Comparison of ENCODE assay signal across 8 cellular contexts in genomic region chr1:226569879-226570547, GRCh38. TPM values are rescaled to one million over a fixed set of nuclear protein-coding genes. Genes with fewer than 3 reads are reported as not detected.
DNase-seq lines count a peak whose midpoint lies in the region; ATAC-seq and TF ChIP-seq lines count a peak whose summit lies in the region.
"Had no signal": no experiment of that assay in that cellular context is flagged by ENCODE, and none has a peak within 500 bp of the region (broad histone marks: within the 10 kb centered on the region; RNA-seq: fewer than 3 reads in every experiment).

No MANE protein-coding gene starts in this region.

- no peak overlapping the region for H3K4me3 Mint-ChIP-seq in HFFc6
- no peak overlapping the region for H3K4me3 Mint-ChIP-seq in activated CD8-positive, alpha-beta T cell treated with anti-CD3 and anti-CD28 coated beads for 36 hours
- H3K4me3 Mint-ChIP-seq: IgD-negative memory B cell had no signal

- TF ChIP-seq CTCF in HFFc6 (IDR thresholded peaks at IDR 0.05): peak; percentile 52
- TF ChIP-seq CTCF in activated CD8-positive, alpha-beta T cell treated with anti-CD3 and anti-CD28 coated beads for 36 hours (IDR thresholded peaks at IDR 0.05): no peak

- no peaks in the 10 kb centered on the region for H3K36me3 Mint-ChIP-seq in HFFc6 (ENCODE audit: low read depth)
- H3K36me3 Mint-ChIP-seq in activated CD8-positive, alpha-beta T cell treated with anti-CD3 and anti-CD28 coated beads for 36 hours (ENCODE audit: low read depth): no peaks in the 10 kb centered on the region

- DNase-seq in ELR (ENCODE audit: low read depth) (peak; percentile 53), HFFc6 (peak; percentile 20), myocyte (ENCODE audit: low read depth) (peak; percentile 71)
- DNase-seq in activated CD8-positive, alpha-beta T cell treated with anti-CD3 and anti-CD28 coated beads for 36 hours: peak; percentile 55
- no peak for DNase-seq in activated effector memory CD4-positive, alpha-beta T cell treated with Interleukin-2 at 50 U/mL for 16 hours

- no peaks in the 10 kb centered on the region for H3K9me3 Mint-ChIP-seq in HFFc6
- H3K9me3 Mint-ChIP-seq in activated CD8-positive, alpha-beta T cell treated with anti-CD3 and anti-CD28 coated beads for 36 hours: no peaks in the 10 kb centered on the region
- H3K9me3 Mint-ChIP-seq: IgD-negative memory B cell had no signal

- no peak overlapping the region for H3K27ac Mint-ChIP-seq in HFFc6
- no peak overlapping the region for H3K27ac Mint-ChIP-seq in activated CD8-positive, alpha-beta T cell treated with anti-CD3 and anti-CD28 coated beads for 36 hours

- H3K27me3 Mint-ChIP-seq in HFFc6 (ENCODE audit: insufficient read depth): peaks cover 36% of the 10 kb centered on the region
- peaks cover 3% of the 10 kb centered on the region for H3K27me3 Mint-ChIP-seq in activated CD8-positive, alpha-beta T cell treated with anti-CD3 and anti-CD28 coated beads for 36 hours

- CTCF ChIA-PET in activated CD8-positive, alpha-beta T cell treated with anti-CD3 and anti-CD28 coated beads for 36 hours (lab: Charles Lee): interaction anchor here (0.9 to 2.2 kb wide), 11 partner anchors 11 to 162 kb away, joined by 3 to 23 read pairs (median 4); partner anchors contain the start of genes PARP1 and STUM

- peak; percentile 89 for ATAC-seq in activated CD8-positive, alpha-beta T cell treated with anti-CD3 and anti-CD28 coated beads for 36 hours
- ATAC-seq in HG02981 (IDR thresholded peaks at IDR 0.05; ENCODE audit: unreplicated experiment) (no peak), GM19467 (IDR thresholded peaks at IDR 0.05; ENCODE audit: unreplicated experiment) (no peak)

- H3K4me1 Mint-ChIP-seq in HFFc6 (ENCODE audit: low read depth): no peaks in the 10 kb centered on the region
- H3K4me1 Mint-ChIP-seq in activated CD8-positive, alpha-beta T cell treated with anti-CD3 and anti-CD28 coated beads for 36 hours (ENCODE audit: low read depth): no peaks in the 10 kb centered on the region

- intact Hi-C loops in activated CD8-positive, alpha-beta T cell treated with anti-CD3 and anti-CD28 coated beads for 36 hours (cut with micrococcal nuclease): no loop called here

- POLR2A ChIA-PET in activated CD8-positive, alpha-beta T cell treated with anti-CD3 and anti-CD28 coated beads for 36 hours (lab: Charles Lee): interaction anchor here (1.4 kb wide), 1 partner anchor 11 kb away, joined by 3 read pairs; no protein-coding TSS in a partner anchor

RNA-seq across cellular contexts. Expression of gene STUM, which starts 21.4 kb away (rescaled TPM):
- total RNA-seq in HFFc6 (2021; fragmentation: NEBNext Ultra II Directional; extraction: Animal tissue kit (Norgen Biotek cat#: 25700)): not detected
- not detected for total RNA-seq in activated CD8-positive, alpha-beta T cell treated with anti-CD3 and anti-CD28 coated beads for 36 hours
- 0.16 and 0.52 TPM in 2 replicates for total RNA-seq in myocyte
- 0.67 TPM for polyA plus RNA-seq in myocyte (2012)
- polyA plus RNA-seq: IgD-negative memory B cell had no signal
